ENCODE assay signal across 25 cellular contexts in genomic region chr17:27849474-27850185, GRCh38. TPM values are rescaled to one million over a fixed set of nuclear protein-coding genes. Genes with fewer than 3 reads are reported as not detected.
"Had no signal": no experiment of that assay in that cellular context is flagged by ENCODE, and none has a peak within 500 bp of the region (broad histone marks: within the 10 kb centered on the region; RNA-seq: fewer than 3 reads in every experiment).

No MANE protein-coding gene starts in this region.

- H3K9me3 ChIP-seq: adrenal gland, breast epithelium, colonic mucosa, Peyer's patch, SJCRH30, SK-N-SH had no signal

- H3K4me1 ChIP-seq: adrenal gland, breast epithelium, colonic mucosa had no signal

- H3K27ac ChIP-seq: adrenal gland, breast epithelium, colonic mucosa, Peyer's patch, RWPE1, SJCRH30, VCaP had no signal

- H3K4me3 Mint-ChIP-seq: activated CD4-positive, alpha-beta T cell treated with anti-CD3 and anti-CD28 coated beads for 36 hours; activated CD8-positive, alpha-beta T cell treated with anti-CD3 and anti-CD28 coated beads for 36 hours; activated naive CD8-positive, alpha-beta T cell treated with anti-CD3 and anti-CD28 coated beads, Interleukin-2, amount 10 ng/mL, durations not matched to agents 7 days and 5 days; activated T-cell treated with anti-CD3 and anti-CD28 coated beads, Interleukin-2, amount 50 U/mL, for 72 hours had no signal

- H3K4me3 ChIP-seq: adrenal gland, breast epithelium, colonic mucosa, MG63, Peyer's patch, SJCRH30 had no signal

- H3K9ac ChIP-seq: SK-N-SH had no signal

- DNase-seq: activated CD4-positive, alpha-beta T cell treated with anti-CD3 and anti-CD28 coated beads for 36 hours; activated CD8-positive, alpha-beta memory T cell treated with anti-CD3 and anti-CD28 coated beads, Interleukin-2, amount 50 U/mL, for 4 hours; activated CD8-positive, alpha-beta T cell treated with anti-CD3 and anti-CD28 coated beads for 36 hours; activated naive CD4-positive, alpha-beta T cell treated with anti-CD3 and anti-CD28 coated beads, Interleukin-2, amount 50 U/mL, for 16 hours; activated naive CD8-positive, alpha-beta T cell treated with anti-CD3 and anti-CD28 coated beads, Interleukin-2, amount 10 ng/mL, durations not matched to agents 7 days and 5 days; activated T-cell treated with anti-CD3 and anti-CD28 coated beads, Interleukin-2, amount 50 U/mL, for 72 hours; aorta; caudate nucleus; MG63; MV-4-11; NCI-H187; NCI-H226; NK-92 treated with Interleukin-12 subunit alpha and Interleukin-12 subunit beta, amount 100 ng/mL, for 24 hours; Peyer's patch; Right ventricle myocardium superior; SK-N-SH; T-helper 1 cell had no signal

- H3K36me3 ChIP-seq: adrenal gland, breast epithelium, colonic mucosa, MG63, Peyer's patch, SJCRH30 had no signal

- H3K4me2 ChIP-seq: SK-N-SH had no signal

- ATAC-seq: activated CD4-positive, alpha-beta T cell treated with anti-CD3 and anti-CD28 coated beads for 36 hours; activated CD8-positive, alpha-beta T cell treated with anti-CD3 and anti-CD28 coated beads for 36 hours; activated T-cell treated with anti-CD3 and anti-CD28 coated beads, Interleukin-2, amount 50 U/mL, for 72 hours had no signal

- H3K27ac Mint-ChIP-seq: activated CD4-positive, alpha-beta T cell treated with anti-CD3 and anti-CD28 coated beads for 36 hours; activated CD8-positive, alpha-beta T cell treated with anti-CD3 and anti-CD28 coated beads for 36 hours; activated naive CD8-positive, alpha-beta T cell treated with anti-CD3 and anti-CD28 coated beads, Interleukin-2, amount 10 ng/mL, durations not matched to agents 7 days and 5 days; activated T-cell treated with anti-CD3 and anti-CD28 coated beads, Interleukin-2, amount 50 U/mL, for 72 hours; activated T-helper 2 cell treated with anti-CD3 and anti-CD28 coated beads, Interferon-gamma antibody, Interleukin-2, Interleukin-4, amounts not matched to agents 10 μg/mL and 5 μg/mL and 100 μg/mL, durations not matched to agents 14 hours and 24 hours and 36 hours had no signal

- H3K27me3 ChIP-seq: adrenal gland, breast epithelium, colonic mucosa, Peyer's patch had no signal

- H3K9me3 Mint-ChIP-seq: activated naive CD8-positive, alpha-beta T cell treated with anti-CD3 and anti-CD28 coated beads, Interleukin-2, amount 10 ng/mL, durations not matched to agents 7 days and 5 days; activated T-cell treated with anti-CD3 and anti-CD28 coated beads, Interleukin-2, amount 50 U/mL, for 72 hours; activated T-helper 2 cell treated with anti-CD3 and anti-CD28 coated beads, Interferon-gamma antibody, Interleukin-2, Interleukin-4, amounts not matched to agents 10 μg/mL and 5 μg/mL and 100 μg/mL, durations not matched to agents 14 hours and 24 hours and 36 hours had no signal

- H3K27me3 Mint-ChIP-seq: activated CD4-positive, alpha-beta T cell treated with anti-CD3 and anti-CD28 coated beads for 36 hours had no signal

RNA-seq across cellular contexts. Expression of gene NOS2, which starts 49.3 kb away (rescaled TPM):
- total RNA-seq: activated CD8-positive, alpha-beta T cell treated with anti-CD3 and anti-CD28 coated beads for 36 hours; activated T-helper 2 cell treated with anti-CD3 and anti-CD28 coated beads, Interferon-gamma antibody, Interleukin-2, Interleukin-4, amounts not matched to agents 10 μg/mL and 5 μg/mL and 100 μg/mL, durations not matched to agents 14 hours and 24 hours and 36 hours; SJCRH30; T-helper 2 cell treated with Interferon-gamma antibody and Interleukin-4, amounts not matched to agents 100 ng/mL and 5 ng/mL, for 36 hours had no signal
- polyA plus RNA-seq: SK-N-SH had no signal
